ENCODE assay signal across 8 cellular contexts in the genomic region with DNA sequence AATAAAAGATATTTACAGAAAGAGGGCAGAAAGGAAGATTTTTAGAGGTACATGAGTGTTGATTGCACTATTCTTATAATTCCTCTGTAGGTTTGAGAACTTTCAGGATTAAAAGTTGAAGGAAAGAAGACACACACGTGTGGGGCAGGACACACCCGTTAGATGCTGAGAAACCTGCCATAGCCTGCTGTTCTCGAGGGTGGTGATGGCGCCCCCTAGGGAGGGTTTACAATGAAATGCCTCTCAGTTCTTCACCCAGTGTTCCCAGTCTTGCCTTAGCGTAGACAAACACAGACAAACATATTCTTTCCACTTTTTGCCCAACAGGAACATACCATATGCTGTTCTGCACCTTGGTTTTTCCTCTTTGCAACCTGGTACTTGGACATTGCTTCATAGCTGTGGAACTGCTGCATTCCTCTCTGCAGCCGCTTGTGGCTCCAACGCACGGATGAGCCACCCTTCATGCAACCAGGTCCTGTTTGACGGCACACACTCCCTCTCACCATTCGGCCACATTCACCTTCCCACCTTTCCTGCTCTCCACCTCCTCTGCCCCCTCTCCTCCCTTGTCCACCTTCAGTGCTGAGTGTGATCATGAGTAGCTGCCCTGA. TPM values are rescaled to one million over a fixed set of nuclear protein-coding genes. Genes with fewer than 3 reads are reported as not detected.
A peak's percentile ranks its signal among the peaks of the same experiment; 100 is the strongest.
DNase-seq lines count a peak whose midpoint lies in the region; ATAC-seq and TF ChIP-seq lines count a peak whose summit lies in the region.

No MANE protein-coding gene starts in this region.

- H3K23ac ChIP-seq in mesenchymal stem cell (ENCODE audit: low read length in 2 of 2) = no peak overlapping the region

- H3K27ac ChIP-seq in BLaER1 = no peak overlapping the region
- peak overlapping the region; percentile 82 for H3K27ac ChIP-seq in mesenchymal stem cell (ENCODE audit: low read length, poor library complexity, severe bottlenecking)
- no peak overlapping the region for H3K27ac ChIP-seq in effector memory CD4-positive, alpha-beta T cell (ENCODE audit: insufficient read depth, low read length, poor library complexity, severe bottlenecking)

- WGBS in mesenchymal stem cell = 71% methylated on average over 10 of the region's 10 CpGs

- H3K27me3 Mint-ChIP-seq in HFFc6 (ENCODE audit: insufficient read depth) = peaks cover 4% of the 10 kb centered on the region
- H3K27me3 Mint-ChIP-seq in activated naive CD4-positive, alpha-beta T cell treated with anti-CD3 and anti-CD28 coated beads, Interleukin-2, amount 10 ng/mL, durations not matched to agents 7 days and 5 days = peaks cover 73% of the 10 kb centered on the region

- no peak overlapping the region for H3K4ac ChIP-seq in mesenchymal stem cell (ENCODE audit: low read depth in 1 of 2, low read length in 2 of 2)

- no peak overlapping the region for H3K18ac ChIP-seq in mesenchymal stem cell (ENCODE audit: low read depth in 1 of 2, low read length in 2 of 2)

- H2BK12ac ChIP-seq in mesenchymal stem cell (ENCODE audit: low read length in 2 of 2) = no peak overlapping the region

- no peak overlapping the region for H4K91ac ChIP-seq in mesenchymal stem cell (ENCODE audit: low read length)

- no peak overlapping the region for H3K27ac Mint-ChIP-seq in HFFc6
- H3K27ac Mint-ChIP-seq in activated naive CD4-positive, alpha-beta T cell treated with anti-CD3 and anti-CD28 coated beads, Interleukin-2, amount 10 ng/mL, durations not matched to agents 7 days and 5 days = no peak overlapping the region

- peaks cover 52% of the 10 kb centered on the region for H3K4me1 ChIP-seq in BLaER1
- H3K4me1 ChIP-seq in mesenchymal stem cell (ENCODE audit: control insufficient read depth, insufficient read depth, low read depth, low read length) = peaks cover 26% of the 10 kb centered on the region
- no peaks in the 10 kb centered on the region for H3K4me1 ChIP-seq in effector memory CD4-positive, alpha-beta T cell (ENCODE audit: control insufficient read depth, insufficient read depth, low read length, poor library complexity, severe bottlenecking)

- ATAC-seq in GM18511 (IDR thresholded peaks at IDR 0.05; ENCODE audit: unreplicated experiment) (no peak), GM21528 (IDR thresholded peaks at IDR 0.05; ENCODE audit: low FRiP score, unreplicated experiment) (no peak), GM21367 (IDR thresholded peaks at IDR 0.05; ENCODE audit: unreplicated experiment) (no peak)

- H3K9me3 ChIP-seq in BLaER1 = peaks cover 9% of the 10 kb centered on the region; the same call in 1 of the 2 replicates
- H3K9me3 ChIP-seq in mesenchymal stem cell (ENCODE audit: control insufficient read depth, low read length) = peaks cover 3% of the 10 kb centered on the region
- H3K9me3 ChIP-seq in effector memory CD4-positive, alpha-beta T cell (ENCODE audit: control insufficient read depth, low read length) = no peaks in the 10 kb centered on the region

- H2BK15ac ChIP-seq in mesenchymal stem cell (ENCODE audit: low read depth, poor library complexity, severe bottlenecking) = no peak overlapping the region

- TF ChIP-seq CTCF in HFFc6 (IDR thresholded peaks at IDR 0.05) = peak; percentile 75

- no peak overlapping the region for H3K9ac ChIP-seq in BLaER1
- H3K9ac ChIP-seq in mesenchymal stem cell (ENCODE audit: low read length) = no peak overlapping the region

- peak overlapping the region; percentile 80 for H2BK5ac ChIP-seq in mesenchymal stem cell (ENCODE audit: low read depth, low read length, poor library complexity, severe bottlenecking)

- H2BK120ac ChIP-seq in mesenchymal stem cell (ENCODE audit: low read depth, low read length) = no peak overlapping the region

- no peaks in the 10 kb centered on the region for H3K36me3 Mint-ChIP-seq in HFFc6 (ENCODE audit: low read depth)
- no peaks in the 10 kb centered on the region for H3K36me3 Mint-ChIP-seq in activated naive CD4-positive, alpha-beta T cell treated with anti-CD3 and anti-CD28 coated beads, Interleukin-2, amount 10 ng/mL, durations not matched to agents 7 days and 5 days

- H3K27me3 ChIP-seq in BLaER1 = no peaks in the 10 kb centered on the region
- H3K27me3 ChIP-seq in mesenchymal stem cell (ENCODE audit: control insufficient read depth in 1 of 2, insufficient read depth in 1 of 2, low read length in 2 of 2) = no peaks in the 10 kb centered on the region
- no peaks in the 10 kb centered on the region for H3K27me3 ChIP-seq in effector memory CD4-positive, alpha-beta T cell (replicated peaks; ENCODE audit: control insufficient read depth, insufficient read depth, low read length, poor library complexity, severe bottlenecking)

- no peak overlapping the region for H3K4me3 Mint-ChIP-seq in HFFc6
- H3K4me3 Mint-ChIP-seq in activated naive CD4-positive, alpha-beta T cell treated with anti-CD3 and anti-CD28 coated beads, Interleukin-2, amount 10 ng/mL, durations not matched to agents 7 days and 5 days = no peak overlapping the region

- H3K79me1 ChIP-seq in mesenchymal stem cell (replicated peaks; ENCODE audit: low read length, poor library complexity, severe bottlenecking) = no peaks in the 10 kb centered on the region

- H2AFZ ChIP-seq in mesenchymal stem cell (ENCODE audit: low read depth, low read length) = no peak overlapping the region

- H2AK5ac ChIP-seq in mesenchymal stem cell (ENCODE audit: low read length, severe bottlenecking) = peak overlapping the region; percentile 21

- H3K4me3 ChIP-seq in BLaER1 (no peak overlapping the region), mesenchymal stem cell (ENCODE audit: insufficient read depth in 1 of 2, low read depth in 1 of 2, low read length in 2 of 2) (no peak overlapping the region)
- H3K4me3 ChIP-seq in effector memory CD4-positive, alpha-beta T cell (ENCODE audit: insufficient read depth, low read depth, low read length, poor library complexity, severe bottlenecking) = no peak overlapping the region

- peak overlapping the region; percentile 89 for H3K4me2 ChIP-seq in BLaER1
- H3K4me2 ChIP-seq in mesenchymal stem cell (ENCODE audit: low read length, poor library complexity, severe bottlenecking) = no peak overlapping the region

- no peaks in the 10 kb centered on the region; the same call in 1 of the 2 replicates for H3K9me3 Mint-ChIP-seq in HFFc6
- no peaks in the 10 kb centered on the region for H3K9me3 Mint-ChIP-seq in activated naive CD4-positive, alpha-beta T cell treated with anti-CD3 and anti-CD28 coated beads, Interleukin-2, amount 10 ng/mL, durations not matched to agents 7 days and 5 days

- CTCF ChIA-PET in activated naive CD4-positive, alpha-beta T cell treated with anti-CD3 and anti-CD28 coated beads, Interleukin-2, amount 10 ng/mL, durations not matched to agents 7 days and 5 days (lab: Charles Lee) = interaction anchor here (0.7 to 2.9 kb wide), 9 partner anchors 9 to 146 kb away, joined by 3 to 14 read pairs (median 4); no protein-coding TSS in a partner anchor

- no peak overlapping the region for H3K14ac ChIP-seq in mesenchymal stem cell (ENCODE audit: low read length in 2 of 2)

- H4K20me1 ChIP-seq in BLaER1 = 0 out of 2 replicates have a peak, but pooled peaks cover 5% of the 10 kb centered on the region

- peaks cover 44% of the 10 kb centered on the region for H3K4me1 Mint-ChIP-seq in HFFc6 (ENCODE audit: low read depth)
- H3K4me1 Mint-ChIP-seq in activated naive CD4-positive, alpha-beta T cell treated with anti-CD3 and anti-CD28 coated beads, Interleukin-2, amount 10 ng/mL, durations not matched to agents 7 days and 5 days = no peaks in the 10 kb centered on the region

- DNase-seq in HFFc6 (no peak), mesenchymal stem cell (no peak)
- DNase-seq in activated naive CD4-positive, alpha-beta T cell treated with anti-CD3 and anti-CD28 coated beads, Interleukin-2, amount 10 ng/mL, durations not matched to agents 7 days and 5 days = peak; percentile 70
- DNase-seq in effector memory CD4-positive, alpha-beta T cell = no peak

- H3K36me3 ChIP-seq in BLaER1 (no peaks in the 10 kb centered on the region), mesenchymal stem cell (ENCODE audit: control insufficient read depth in 1 of 2, insufficient read depth in 2 of 2, low read depth in 1 of 2, low read length in 2 of 2) (no peaks in the 10 kb centered on the region)
- no peaks in the 10 kb centered on the region for H3K36me3 ChIP-seq in effector memory CD4-positive, alpha-beta T cell (ENCODE audit: control insufficient read depth, insufficient read depth, low read length)

- H4K8ac ChIP-seq in mesenchymal stem cell (ENCODE audit: low read length) = no peak overlapping the region

RNA-seq across cellular contexts. Expression of a gene that starts 23.3 kb away (rescaled TPM):
- total RNA-seq in HFFc6 (2021; fragmentation: NEBNext Ultra II Directional; extraction: Animal tissue kit (Norgen Biotek cat#: 25700)) = 10 to 100 TPM; 16.6 to 19.4 (median 17.7) TPM
- polyA plus RNA-seq in mesenchymal stem cell (2013, experiment 1 of 2) = 3.9 TPM
- 3.8 TPM for polyA plus RNA-seq in mesenchymal stem cell (2013, experiment 2 of 2)
